ENCODE assay signal across 1 cellular context in the genomic region with DNA sequence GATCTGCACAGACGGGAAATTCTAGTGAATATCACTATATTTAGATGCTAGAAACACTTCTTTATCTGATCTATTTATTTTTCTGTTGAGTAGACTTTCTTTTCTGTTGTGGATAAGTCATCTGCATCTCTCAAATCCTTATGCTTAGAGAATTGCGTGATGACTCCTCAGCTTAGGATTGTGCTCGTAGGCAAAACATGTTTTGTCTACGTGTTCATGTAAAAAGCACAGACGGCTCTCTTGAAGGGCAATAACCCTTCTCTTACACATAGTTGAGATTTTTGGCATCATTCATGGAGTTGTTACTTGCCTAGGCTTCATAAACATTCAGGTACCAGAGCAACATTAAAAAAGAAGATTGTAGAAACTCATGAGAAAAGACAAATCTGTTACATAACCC.
TF ChIP-seq lines count a peak whose summit lies in the region.

No MANE protein-coding gene starts in this region.

TF ChIP-seq in GM23338, 12 proteins besides CTCF, POLR2A, EP300 and RAD21 (continued from another document):
- TF ChIP-seq, protein P1, sequence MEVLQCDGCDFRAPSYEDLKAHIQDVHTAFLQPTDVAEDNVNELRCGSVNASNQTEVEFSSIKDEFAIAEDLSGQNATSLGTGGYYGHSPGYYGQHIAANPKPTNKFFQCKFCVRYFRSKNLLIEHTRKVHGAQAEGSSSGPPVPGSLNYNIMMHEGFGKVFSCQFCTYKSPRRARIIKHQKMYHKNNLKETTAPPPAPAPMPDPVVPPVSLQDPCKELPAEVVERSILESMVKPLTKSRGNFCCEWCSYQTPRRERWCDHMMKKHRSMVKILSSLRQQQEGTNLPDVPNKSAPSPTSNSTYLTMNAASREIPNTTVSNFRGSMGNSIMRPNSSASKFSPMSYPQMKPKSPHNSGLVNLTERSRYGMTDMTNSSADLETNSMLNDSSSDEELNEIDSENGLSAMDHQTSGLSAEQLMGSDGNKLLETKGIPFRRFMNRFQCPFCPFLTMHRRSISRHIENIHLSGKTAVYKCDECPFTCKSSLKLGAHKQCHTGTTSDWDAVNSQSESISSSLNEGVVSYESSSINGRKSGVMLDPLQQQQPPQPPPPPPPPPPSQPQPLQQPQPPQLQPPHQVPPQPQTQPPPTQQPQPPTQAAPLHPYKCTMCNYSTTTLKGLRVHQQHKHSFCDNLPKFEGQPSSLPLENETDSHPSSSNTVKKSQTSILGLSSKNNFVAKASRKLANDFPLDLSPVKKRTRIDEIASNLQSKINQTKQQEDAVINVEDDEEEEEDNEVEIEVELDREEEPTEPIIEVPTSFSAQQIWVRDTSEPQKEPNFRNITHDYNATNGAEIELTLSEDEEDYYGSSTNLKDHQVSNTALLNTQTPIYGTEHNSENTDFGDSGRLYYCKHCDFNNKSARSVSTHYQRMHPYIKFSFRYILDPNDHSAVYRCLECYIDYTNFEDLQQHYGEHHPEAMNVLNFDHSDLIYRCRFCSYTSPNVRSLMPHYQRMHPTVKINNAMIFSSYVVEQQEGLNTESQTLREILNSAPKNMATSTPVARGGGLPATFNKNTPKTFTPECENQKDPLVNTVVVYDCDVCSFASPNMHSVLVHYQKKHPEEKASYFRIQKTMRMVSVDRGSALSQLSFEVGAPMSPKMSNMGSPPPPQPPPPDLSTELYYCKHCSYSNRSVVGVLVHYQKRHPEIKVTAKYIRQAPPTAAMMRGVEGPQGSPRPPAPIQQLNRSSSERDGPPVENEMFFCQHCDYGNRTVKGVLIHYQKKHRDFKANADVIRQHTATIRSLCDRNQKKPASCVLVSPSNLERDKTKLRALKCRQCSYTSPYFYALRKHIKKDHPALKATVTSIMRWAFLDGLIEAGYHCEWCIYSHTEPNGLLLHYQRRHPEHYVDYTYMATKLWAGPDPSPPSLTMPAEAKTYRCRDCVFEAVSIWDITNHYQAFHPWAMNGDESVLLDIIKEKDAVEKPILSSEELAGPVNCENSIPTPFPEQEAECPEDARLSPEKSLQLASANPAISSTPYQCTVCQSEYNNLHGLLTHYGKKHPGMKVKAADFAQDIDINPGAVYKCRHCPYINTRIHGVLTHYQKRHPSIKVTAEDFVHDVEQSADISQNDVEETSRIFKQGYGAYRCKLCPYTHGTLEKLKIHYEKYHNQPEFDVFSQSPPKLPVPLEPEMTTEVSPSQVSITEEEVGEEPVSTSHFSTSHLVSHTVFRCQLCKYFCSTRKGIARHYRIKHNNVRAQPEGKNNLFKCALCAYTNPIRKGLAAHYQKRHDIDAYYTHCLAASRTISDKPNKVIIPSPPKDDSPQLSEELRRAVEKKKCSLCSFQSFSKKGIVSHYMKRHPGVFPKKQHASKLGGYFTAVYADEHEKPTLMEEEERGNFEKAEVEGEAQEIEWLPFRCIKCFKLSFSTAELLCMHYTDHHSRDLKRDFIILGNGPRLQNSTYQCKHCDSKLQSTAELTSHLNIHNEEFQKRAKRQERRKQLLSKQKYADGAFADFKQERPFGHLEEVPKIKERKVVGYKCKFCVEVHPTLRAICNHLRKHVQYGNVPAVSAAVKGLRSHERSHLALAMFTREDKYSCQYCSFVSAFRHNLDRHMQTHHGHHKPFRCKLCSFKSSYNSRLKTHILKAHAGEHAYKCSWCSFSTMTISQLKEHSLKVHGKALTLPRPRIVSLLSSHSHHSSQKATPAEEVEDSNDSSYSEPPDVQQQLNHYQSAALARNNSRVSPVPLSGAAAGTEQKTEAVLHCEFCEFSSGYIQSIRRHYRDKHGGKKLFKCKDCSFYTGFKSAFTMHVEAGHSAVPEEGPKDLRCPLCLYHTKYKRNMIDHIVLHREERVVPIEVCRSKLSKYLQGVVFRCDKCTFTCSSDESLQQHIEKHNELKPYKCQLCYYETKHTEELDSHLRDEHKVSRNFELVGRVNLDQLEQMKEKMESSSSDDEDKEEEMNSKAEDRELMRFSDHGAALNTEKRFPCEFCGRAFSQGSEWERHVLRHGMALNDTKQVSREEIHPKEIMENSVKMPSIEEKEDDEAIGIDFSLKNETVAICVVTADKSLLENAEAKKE (CRISPR knock-in tag; IDR thresholded peaks at IDR 0.05): no peak
- no peak for TF ChIP-seq POLR2AphosphoS5 (IDR thresholded peaks at IDR 0.05; ENCODE audit: low read depth)
- TF ChIP-seq, protein P2, sequence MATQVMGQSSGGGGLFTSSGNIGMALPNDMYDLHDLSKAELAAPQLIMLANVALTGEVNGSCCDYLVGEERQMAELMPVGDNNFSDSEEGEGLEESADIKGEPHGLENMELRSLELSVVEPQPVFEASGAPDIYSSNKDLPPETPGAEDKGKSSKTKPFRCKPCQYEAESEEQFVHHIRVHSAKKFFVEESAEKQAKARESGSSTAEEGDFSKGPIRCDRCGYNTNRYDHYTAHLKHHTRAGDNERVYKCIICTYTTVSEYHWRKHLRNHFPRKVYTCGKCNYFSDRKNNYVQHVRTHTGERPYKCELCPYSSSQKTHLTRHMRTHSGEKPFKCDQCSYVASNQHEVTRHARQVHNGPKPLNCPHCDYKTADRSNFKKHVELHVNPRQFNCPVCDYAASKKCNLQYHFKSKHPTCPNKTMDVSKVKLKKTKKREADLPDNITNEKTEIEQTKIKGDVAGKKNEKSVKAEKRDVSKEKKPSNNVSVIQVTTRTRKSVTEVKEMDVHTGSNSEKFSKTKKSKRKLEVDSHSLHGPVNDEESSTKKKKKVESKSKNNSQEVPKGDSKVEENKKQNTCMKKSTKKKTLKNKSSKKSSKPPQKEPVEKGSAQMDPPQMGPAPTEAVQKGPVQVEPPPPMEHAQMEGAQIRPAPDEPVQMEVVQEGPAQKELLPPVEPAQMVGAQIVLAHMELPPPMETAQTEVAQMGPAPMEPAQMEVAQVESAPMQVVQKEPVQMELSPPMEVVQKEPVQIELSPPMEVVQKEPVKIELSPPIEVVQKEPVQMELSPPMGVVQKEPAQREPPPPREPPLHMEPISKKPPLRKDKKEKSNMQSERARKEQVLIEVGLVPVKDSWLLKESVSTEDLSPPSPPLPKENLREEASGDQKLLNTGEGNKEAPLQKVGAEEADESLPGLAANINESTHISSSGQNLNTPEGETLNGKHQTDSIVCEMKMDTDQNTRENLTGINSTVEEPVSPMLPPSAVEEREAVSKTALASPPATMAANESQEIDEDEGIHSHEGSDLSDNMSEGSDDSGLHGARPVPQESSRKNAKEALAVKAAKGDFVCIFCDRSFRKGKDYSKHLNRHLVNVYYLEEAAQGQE (IDR thresholded peaks at IDR 0.05; ENCODE audit: unreplicated experiment): no peak
- TF ChIP-seq NANOG (IDR thresholded peaks at IDR 0.05; ENCODE audit: borderline replicate concordance): no peak
TF ChIP-seq in GM23338: peak in this region for 0.
